19 cellular contexts compared by ENCODE assay signal in genomic region chr16:12674096-12674495, GRCh38.
DNase-seq lines count a peak whose midpoint lies in the region; ATAC-seq and TF ChIP-seq lines count a peak whose summit lies in the region.
"Had no signal": no experiment of that assay in that cellular context is flagged by ENCODE, and none has a peak within 500 bp of the region (broad histone marks: within the 10 kb centered on the region; RNA-seq: fewer than 3 reads in every experiment).

No MANE protein-coding gene starts in this region.

- H3K23ac ChIP-seq in mesendoderm (ENCODE audit: low read length): no peak overlapping the region

- H3K4me3 ChIP-seq in ACC112 (ENCODE audit: low read depth, low read length): no peak overlapping the region
- no peak overlapping the region for H3K4me3 ChIP-seq in foreskin fibroblast (ENCODE audit: low read depth in 1 of 2, low read length in 2 of 2)
- H3K4me3 ChIP-seq in mesendoderm (ENCODE audit: low read length): no peak overlapping the region
- H3K4me3 ChIP-seq: upper lobe of left lung had no signal

- H3K18ac ChIP-seq in mesendoderm (ENCODE audit: low read length): no peak overlapping the region

- H4K5ac ChIP-seq in mesendoderm (ENCODE audit: low read length): no peak overlapping the region

- WGBS in mesendoderm (ENCODE audit: extremely low coverage, insufficient coverage, low lambda C conversion rate): no CpG with 5 or more reads among the region's 7 CpGs

- H3K4me1 ChIP-seq in ACC112 (ENCODE audit: control insufficient read depth, insufficient read depth, low read length, unreplicated experiment): peaks cover 17% of the 10 kb centered on the region
- no peaks in the 10 kb centered on the region for H3K4me1 ChIP-seq in mesendoderm (ENCODE audit: control insufficient read depth, low read depth, low read length)
- H3K4me1 ChIP-seq: parathyroid adenoma, upper lobe of left lung had no signal

- no peaks in the 10 kb centered on the region for H3K27me3 ChIP-seq in ACC112 (ENCODE audit: insufficient read depth, low read length)
- H3K27me3 ChIP-seq in mesendoderm (ENCODE audit: insufficient read depth, low read length, poor library complexity): no peaks in the 10 kb centered on the region
- H3K27me3 ChIP-seq: upper lobe of left lung had no signal

- no peak overlapping the region for H2BK5ac ChIP-seq in mesendoderm (ENCODE audit: low read length)

- H3K4ac ChIP-seq in mesendoderm (ENCODE audit: low read depth, low read length): no peak overlapping the region

- no peak overlapping the region for H4K8ac ChIP-seq in mesendoderm (ENCODE audit: low read depth, low read length)

- H2BK120ac ChIP-seq in mesendoderm (ENCODE audit: low read depth, low read length): no peak overlapping the region

- no peak overlapping the region for H2AFZ ChIP-seq in ACC112 (ENCODE audit: low read length, unreplicated experiment)
- H2AFZ ChIP-seq: parathyroid adenoma had no signal

- peak; percentile 28 for DNase-seq in GM04504 (ENCODE audit: low read depth)
- DNase-seq in foreskin fibroblast: peak; percentile 56 to 75
- no peak for DNase-seq in NCI-H1436 treated with DMSO at 0.1 percent for 48 hours (lab: John Stamatoyannopoulos, UW)
- no peak for DNase-seq in mesendoderm
- DNase-seq: activated CD4-positive, alpha-beta memory T cell treated with anti-CD3 and anti-CD28 coated beads, Interleukin-2, amount 10 ng/mL, durations not matched to agents 7 days and 5 days; activated T-cell treated with anti-CD3 and anti-CD28 coated beads, Interleukin-2, amount 50 U/mL, for 4 hours; cortex of kidney; DMS53; kidney glomerular epithelial cell; natural killer cell; stimulated activated CD4-positive, alpha-beta T cell treated with anti-CD3 and anti-CD28 coated beads, Interleukin-4, amount 100 ng/mL, for 1 hour; stimulated activated naive CD8-positive, alpha-beta T cell treated with anti-CD3 and anti-CD28 coated beads, Interleukin-15, amount 100 ng/mL, for 72 hours; upper lobe of left lung had no signal

- no peaks in the 10 kb centered on the region for H3K79me1 ChIP-seq in mesendoderm (ENCODE audit: low read length)

- peak overlapping the region; percentile 13; the same call in 1 of the 2 replicates for H3K27ac ChIP-seq in ACC112 (ENCODE audit: low read depth, low read length)
- no peak overlapping the region for H3K27ac ChIP-seq in mesendoderm (ENCODE audit: low read depth, low read length)
- H3K27ac ChIP-seq: parathyroid adenoma, upper lobe of left lung had no signal

- no peak overlapping the region for H2BK15ac ChIP-seq in mesendoderm (replicated peaks; ENCODE audit: low read depth)

- H3K9ac ChIP-seq in mesendoderm (ENCODE audit: low read length): no peak overlapping the region
- H3K9ac ChIP-seq: parathyroid adenoma had no signal

- H3K36me3 ChIP-seq in ACC112 (ENCODE audit: insufficient read depth, low read length) (no peaks in the 10 kb centered on the region), mesendoderm (ENCODE audit: control insufficient read depth, insufficient read depth, low read length) (no peaks in the 10 kb centered on the region)
- H3K36me3 ChIP-seq: upper lobe of left lung had no signal

- ATAC-seq in SK-N-SH treated with all-trans-retinoic acid at 6 μM for 48 hours: peak; percentile 44; the same call in 2 of the 3 replicates
- ATAC-seq in GM19395 (IDR thresholded peaks at IDR 0.05; ENCODE audit: unreplicated experiment): no peak
- no peak for ATAC-seq in GM21360 (IDR thresholded peaks at IDR 0.05; ENCODE audit: unreplicated experiment)
- ATAC-seq: activated T-cell treated with anti-CD3 and anti-CD28 coated beads, Interleukin-2, amount 50 U/mL, for 4 hours; natural killer cell; stimulated activated naive CD8-positive, alpha-beta T cell treated with anti-CD3 and anti-CD28 coated beads, Interleukin-15, amount 100 ng/mL, for 72 hours; WTC11 had no signal

- H3K79me2 ChIP-seq in ACC112 (ENCODE audit: control insufficient read depth, insufficient read depth, low read length, unreplicated experiment): no peaks in the 10 kb centered on the region
- no peaks in the 10 kb centered on the region for H3K79me2 ChIP-seq in mesendoderm (ENCODE audit: control insufficient read depth, insufficient read depth, low read length)
- H3K79me2 ChIP-seq: parathyroid adenoma had no signal

- H2AK5ac ChIP-seq in mesendoderm (ENCODE audit: low read length): no peak overlapping the region

- no peak overlapping the region for H3K56ac ChIP-seq in mesendoderm (ENCODE audit: low read length)

- H3K4me2 ChIP-seq in mesendoderm (ENCODE audit: low read length): no peak overlapping the region

- TF ChIP-seq CTCF in foreskin fibroblast (IDR thresholded peaks at IDR 0.05; ENCODE audit: low read depth, low read length): no peak

TF ChIP-seq in SK-N-SH treated with all-trans-retinoic acid at 6 μM for 48 hours, 23 proteins besides CTCF, POLR2A, EP300 and RAD21:
- TF ChIP-seq TOX (CRISPR knock-in tag; IDR thresholded peaks at IDR 0.05; ENCODE audit: borderline replicate concordance): no peak
- no peak for TF ChIP-seq BACH2 (CRISPR knock-in tag; IDR thresholded peaks at IDR 0.05; ENCODE audit: borderline replicate concordance)
- TF ChIP-seq, protein P1, sequence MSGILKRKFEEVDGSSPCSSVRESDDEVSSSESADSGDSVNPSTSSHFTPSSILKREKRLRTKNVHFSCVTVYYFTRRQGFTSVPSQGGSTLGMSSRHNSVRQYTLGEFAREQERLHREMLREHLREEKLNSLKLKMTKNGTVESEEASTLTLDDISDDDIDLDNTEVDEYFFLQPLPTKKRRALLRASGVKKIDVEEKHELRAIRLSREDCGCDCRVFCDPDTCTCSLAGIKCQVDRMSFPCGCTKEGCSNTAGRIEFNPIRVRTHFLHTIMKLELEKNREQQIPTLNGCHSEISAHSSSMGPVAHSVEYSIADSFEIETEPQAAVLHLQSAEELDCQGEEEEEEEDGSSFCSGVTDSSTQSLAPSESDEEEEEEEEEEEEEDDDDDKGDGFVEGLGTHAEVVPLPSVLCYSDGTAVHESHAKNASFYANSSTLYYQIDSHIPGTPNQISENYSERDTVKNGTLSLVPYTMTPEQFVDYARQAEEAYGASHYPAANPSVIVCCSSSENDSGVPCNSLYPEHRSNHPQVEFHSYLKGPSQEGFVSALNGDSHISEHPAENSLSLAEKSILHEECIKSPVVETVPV (CRISPR knock-in tag; IDR thresholded peaks at IDR 0.05): no peak
- TF ChIP-seq, protein P2, sequence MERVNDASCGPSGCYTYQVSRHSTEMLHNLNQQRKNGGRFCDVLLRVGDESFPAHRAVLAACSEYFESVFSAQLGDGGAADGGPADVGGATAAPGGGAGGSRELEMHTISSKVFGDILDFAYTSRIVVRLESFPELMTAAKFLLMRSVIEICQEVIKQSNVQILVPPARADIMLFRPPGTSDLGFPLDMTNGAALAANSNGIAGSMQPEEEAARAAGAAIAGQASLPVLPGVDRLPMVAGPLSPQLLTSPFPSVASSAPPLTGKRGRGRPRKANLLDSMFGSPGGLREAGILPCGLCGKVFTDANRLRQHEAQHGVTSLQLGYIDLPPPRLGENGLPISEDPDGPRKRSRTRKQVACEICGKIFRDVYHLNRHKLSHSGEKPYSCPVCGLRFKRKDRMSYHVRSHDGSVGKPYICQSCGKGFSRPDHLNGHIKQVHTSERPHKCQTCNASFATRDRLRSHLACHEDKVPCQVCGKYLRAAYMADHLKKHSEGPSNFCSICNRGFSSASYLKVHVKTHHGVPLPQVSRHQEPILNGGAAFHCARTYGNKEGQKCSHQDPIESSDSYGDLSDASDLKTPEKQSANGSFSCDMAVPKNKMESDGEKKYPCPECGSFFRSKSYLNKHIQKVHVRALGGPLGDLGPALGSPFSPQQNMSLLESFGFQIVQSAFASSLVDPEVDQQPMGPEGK (CRISPR knock-in tag; IDR thresholded peaks at IDR 0.05; ENCODE audit: borderline replicate concordance): no peak
- no peak for TF ChIP-seq TSHZ2 (CRISPR knock-in tag; IDR thresholded peaks at IDR 0.05)
- TF ChIP-seq ZNF8 (CRISPR knock-in tag; IDR thresholded peaks at IDR 0.05): no peak
- TF ChIP-seq ZFP30 (CRISPR knock-in tag; IDR thresholded peaks at IDR 0.05): no peak
- TF ChIP-seq CSDC2 (CRISPR knock-in tag; IDR thresholded peaks at IDR 0.05): no peak
- no peak for TF ChIP-seq ZNF70 (CRISPR knock-in tag; IDR thresholded peaks at IDR 0.05)

Comparison
In these comparisons a context has a peak if more than half of its experiments do, and no peak if none do; other contexts are left out.
1. DNase-seq: peak in GM04504 (single experiment) and foreskin fibroblast (2 of 2); none in NCI-H1436 treated with DMSO at 0.1 percent for 48 hours (single experiment) and mesendoderm (single experiment).